ENCODE assay signal across 16 cellular contexts in genomic region chr10:86223256-86223655, GRCh38.
DNase-seq lines count a peak whose midpoint lies in the region; ATAC-seq, FAIRE-seq and TF ChIP-seq lines count a peak whose summit lies in the region.
"Had no signal": no experiment of that assay in that cellular context is flagged by ENCODE, and none has a peak within 500 bp of the region (broad histone marks: within the 10 kb centered on the region; RNA-seq: fewer than 3 reads in every experiment).

No MANE protein-coding gene starts in this region.

- CTCF ChIA-PET in HepG2 (lab: Yijun Ruan, JAX; ENCODE audit: low intra/inter-chr PET ratio, low total read pairs) = no interaction called here

- H3K79me2 ChIP-seq in HepG2 (ENCODE audit: insufficient read depth, low read length) = no peaks in the 10 kb centered on the region
- no peaks in the 10 kb centered on the region for H3K79me2 ChIP-seq in osteoblast (ENCODE audit: insufficient read depth, low read length)

- peaks cover 5% of the 10 kb centered on the region for H3K27me3 Mint-ChIP-seq in chondrocyte (ENCODE audit: low read depth)
- H3K27me3 Mint-ChIP-seq in CD14-positive monocyte (ENCODE audit: low read depth in 3 of 3) = peaks cover 4 to 13% (median 11%) of the 10 kb centered on the region in 3 donors

- intact Hi-C loops in HepG2 (cut with micrococcal nuclease; ENCODE audit: unreplicated experiment) = no loop called here
- intact Hi-C loops in CD14-positive monocyte (cut with micrococcal nuclease) = no loop called here

- peaks cover 9% of the 10 kb centered on the region; the same call in 1 of the 2 replicates for H3K4me1 ChIP-seq in HepG2 (ENCODE audit: insufficient read depth, low read length)
- peaks cover 12% of the 10 kb centered on the region for H3K4me1 ChIP-seq in osteoblast (ENCODE audit: insufficient read depth, low read length)

- H3K36me3 ChIP-seq in HepG2 (replicated peaks in 1 of 2; ENCODE audit: control insufficient read depth in 1 of 2, insufficient read depth in 2 of 2, low read length in 2 of 2) = no peaks in the 10 kb centered on the region
- H3K36me3 ChIP-seq in osteoblast (ENCODE audit: insufficient read depth, low read length) = no peaks in the 10 kb centered on the region

- H3K4me3 Mint-ChIP-seq in chondrocyte (ENCODE audit: unreplicated experiment) (no peak overlapping the region), CD14-positive monocyte (no peak overlapping the region)
- H3K4me3 Mint-ChIP-seq: CD4-positive, alpha-beta T cell; CD8-positive, alpha-beta memory T cell; H9 had no signal

- WGBS in HepG2 (ENCODE audit: low lambda C conversion rate) = 33% methylated on average over 3 of the region's 3 CpGs

- in situ Hi-C loops in HepG2 (cut with HindIII; ENCODE audit: extremely low pct_ligation_motif_present, low pct_unique_long_range_greater_than_20kb) = no loop called here

- H2AFZ ChIP-seq in HepG2 (ENCODE audit: low read length) (no peak overlapping the region), osteoblast (ENCODE audit: low read length) (no peak overlapping the region)

- no peak for TF ChIP-seq CTCF in chondrocyte (IDR thresholded peaks at IDR 0.05)
- TF ChIP-seq CTCF in HepG2 (CRISPR knock-in tag; IDR thresholded peaks at IDR 0.05) = no peak
- TF ChIP-seq CTCF in osteoblast (IDR thresholded peaks at IDR 0.05; ENCODE audit: extremely low read depth, low read depth, low read length) = no peak
- no peak for TF ChIP-seq CTCF in CD14-positive monocyte (IDR thresholded peaks at IDR 0.05)

- H3K4me3 ChIP-seq in HepG2 (replicated peaks in 1 of 3; ENCODE audit: insufficient read depth in 1 of 3, low read depth in 2 of 3, low read length in 3 of 3) (no peak overlapping the region), osteoblast (ENCODE audit: insufficient read depth, low read length) (no peak overlapping the region)

- H3K27me3 ChIP-seq in HepG2 (ENCODE audit: control insufficient read depth in 1 of 2, insufficient read depth in 2 of 2, low read length in 2 of 2) (peaks cover 0 to 4% of the 10 kb centered on the region in 2 experiments; a peak in 2 of 5 replicates), osteoblast (ENCODE audit: insufficient read depth, low read length) (no peaks in the 10 kb centered on the region)

- no peaks in the 10 kb centered on the region for H3K9me3 ChIP-seq in HepG2 (ENCODE audit: low read length)
- no peaks in the 10 kb centered on the region for H3K9me3 ChIP-seq in osteoblast (ENCODE audit: low read depth, low read length)

- H3K9me3 Mint-ChIP-seq in chondrocyte (ENCODE audit: low read depth) (no peaks in the 10 kb centered on the region), CD14-positive monocyte (peaks cover 0 to 3% (median 0%) of the 10 kb centered on the region in 7 donors)
- H3K9me3 Mint-ChIP-seq: CD4-positive, alpha-beta T cell; CD8-positive, alpha-beta memory T cell; H9 had no signal

- H3K9ac ChIP-seq in HepG2 (ENCODE audit: insufficient read depth, low read depth, low read length) = no peak overlapping the region

- H3K4me2 ChIP-seq in HepG2 (ENCODE audit: low read depth, low read length) = no peak overlapping the region
- H3K4me2 ChIP-seq in osteoblast (ENCODE audit: insufficient read depth, low read length) = no peak overlapping the region

- no peak for FAIRE-seq in HepG2 (lab: Jason Lieb, UNC)
- FAIRE-seq: GM18507 had no signal

- H3K4me1 Mint-ChIP-seq in chondrocyte (ENCODE audit: low read depth) = peaks cover 7% of the 10 kb centered on the region
- peaks cover 30% of the 10 kb centered on the region for H3K4me1 Mint-ChIP-seq in CD14-positive monocyte
- H3K4me1 Mint-ChIP-seq: CD8-positive, alpha-beta memory T cell had no signal

- H3K27ac ChIP-seq in HepG2 (ENCODE audit: extremely low read length, insufficient read depth, low read length) (no peak overlapping the region), osteoblast (ENCODE audit: low read depth, low read length) (no peak overlapping the region)
- H3K27ac ChIP-seq: C4-2B had no signal

- no peak overlapping the region for H3K27ac Mint-ChIP-seq in chondrocyte (ENCODE audit: unreplicated experiment)
- no peak overlapping the region for H3K27ac Mint-ChIP-seq in CD14-positive monocyte
- H3K27ac Mint-ChIP-seq: CD4-positive, alpha-beta T cell; CD8-positive, alpha-beta memory T cell; H9 had no signal

- ATAC-seq in HepG2 = no peak
- no peak for ATAC-seq in GM21515 (IDR thresholded peaks at IDR 0.05; ENCODE audit: unreplicated experiment)
- ATAC-seq: HCT116 had no signal

- no TSS peak for BruUV-seq in HepG2 (replicated peaks; lab: Mats Ljungman, UMichigan)

- POLR2A ChIA-PET in HepG2 (lab: Yijun Ruan, JAX) = no interaction called here

- no peaks in the 10 kb centered on the region for H4K20me1 ChIP-seq in HepG2 (ENCODE audit: insufficient read depth, low read length)
- H4K20me1 ChIP-seq in osteoblast (ENCODE audit: insufficient read depth, low read length) = no peaks in the 10 kb centered on the region

- TF ChIP-seq RAD21 in HepG2 (CRISPR knock-in tag; IDR thresholded peaks at IDR 0.05) = no peak

- TF ChIP-seq EP300 in HepG2 (IDR thresholded peaks at IDR 0.05; ENCODE audit: low read depth in 2 of 2, low read length in 2 of 2) (no peak), HepG2 (CRISPR knock-in tag; IDR thresholded peaks at IDR 0.05; ENCODE audit: borderline replicate concordance) (no peak)

- peak; percentile 54 for DNase-seq in chondrocyte (ENCODE audit: low spot score)
- DNase-seq in HepG2 (ENCODE audit: low spot score) = no peak
- DNase-seq in osteoblast (ENCODE audit: insufficient read length, low spot score, missing footprints) = peak; percentile 70
- no peak for DNase-seq in SHP77 (lab: John Stamatoyannopoulos, UW)
- DNase-seq in effector CD8-positive, alpha-beta T cell (lab: John Stamatoyannopoulos, UW) = no peak
- no peak for DNase-seq in CD14-positive monocyte (ENCODE audit: low spot score)
- DNase-seq: CD4-positive, alpha-beta T cell; CD8-positive, alpha-beta memory T cell; DMS53; DMS79 treated with DMSO at 0.1 percent for 48 hours; GF-D8; H9 had no signal

- no peak for TF ChIP-seq POLR2A in HepG2 (IDR thresholded peaks at IDR 0.05; ENCODE audit: insufficient read depth in 1 of 2, low read depth in 2 of 2, low read length in 2 of 2)

- no peaks in the 10 kb centered on the region for H3K36me3 Mint-ChIP-seq in chondrocyte (ENCODE audit: low read depth)
- H3K36me3 Mint-ChIP-seq in CD14-positive monocyte = no peaks in the 10 kb centered on the region
- H3K36me3 Mint-ChIP-seq: CD8-positive, alpha-beta memory T cell had no signal

TF ChIP-seq in HepG2, 621 proteins besides CTCF, POLR2A, EP300 and RAD21:
- TF ChIP-seq NFATC3 (CRISPR knock-in tag; IDR thresholded peaks at IDR 0.05) (no peak), HMG20B (CRISPR knock-in tag; conservative IDR thresholded peaks at IDR 0.05) (no peak), MNT (IDR thresholded peaks at IDR 0.05) (peak; percentile 80), SRSF9 (IDR thresholded peaks at IDR 0.05; ENCODE audit: borderline replicate concordance, insufficient read depth, low read depth, low read length, poor library complexity, severe bottlenecking) (no peak)
TF ChIP-seq in HepG2: peak in this region for 1.

Comparison
In these comparisons a context has a peak if more than half of its experiments do, and no peak if none do; other contexts are left out.
1. DNase-seq: peak in chondrocyte (single experiment) and osteoblast (single experiment); none in HepG2 (single experiment), SHP77 (0 of 2), effector CD8-positive, alpha-beta T cell (single experiment) and CD14-positive monocyte (single experiment).